In the genomic region with DNA sequence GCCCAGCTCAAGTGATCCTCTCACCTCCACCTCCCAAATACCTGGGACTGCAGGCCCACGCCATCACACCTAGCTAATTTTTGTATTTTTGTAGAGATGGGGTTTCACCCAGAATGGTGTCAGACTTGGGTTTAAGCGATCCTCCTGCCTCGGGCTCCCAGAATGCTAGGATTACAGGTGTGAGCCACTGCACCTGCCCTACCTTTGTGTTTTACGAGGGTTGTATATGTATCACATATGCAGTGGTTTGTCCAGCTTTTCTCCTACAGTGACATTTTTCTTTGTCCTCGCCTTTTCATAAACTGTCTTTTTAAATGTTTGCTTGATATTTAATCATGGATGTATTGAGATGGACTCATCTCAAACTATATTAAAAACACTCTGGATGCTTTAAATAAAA, we compare ENCODE assay signal across 22 cellular contexts. TPM values are rescaled to one million over a fixed set of nuclear protein-coding genes. Genes with fewer than 3 reads are reported as not detected.
"Had no signal": no experiment of that assay in that cellular context is flagged by ENCODE, and none has a peak within 500 bp of the region (broad histone marks: within the 10 kb centered on the region; RNA-seq: fewer than 3 reads in every experiment).

No MANE protein-coding gene starts in this region.

- ATAC-seq: HepG2 had no signal

- DNase-seq: IMR-90, Karpas-422, KG1, MG63, NCI-H1092, NCI-H1105 treated with DMSO at 0.1 percent for 48 hours, NCI-H1417 treated with DMSO at 0.1 percent for 48 hours, NCI-H146, NCI-H1694 treated with DMSO at 0.1 percent for 48 hours, NCI-H1930, NCI-H2081 treated with DMSO at 0.1 percent for 48 hours, NCI-H2171 treated with DMSO at 0.1 percent for 48 hours, NCI-H345, NCI-H446 treated with DMSO at 0.1 percent for 48 hours, NCI-H510A treated with DMSO at 0.1 percent for 48 hours, NCI-H69, NCI-H774, Right ventricle myocardium superior, RPMI8226, SIG-M5 had no signal

RNA-seq across cellular contexts. Expression of a gene that starts 38.5 kb away (rescaled TPM):
- total RNA-seq: OCI-LY7 had no signal
